In the genomic region with DNA sequence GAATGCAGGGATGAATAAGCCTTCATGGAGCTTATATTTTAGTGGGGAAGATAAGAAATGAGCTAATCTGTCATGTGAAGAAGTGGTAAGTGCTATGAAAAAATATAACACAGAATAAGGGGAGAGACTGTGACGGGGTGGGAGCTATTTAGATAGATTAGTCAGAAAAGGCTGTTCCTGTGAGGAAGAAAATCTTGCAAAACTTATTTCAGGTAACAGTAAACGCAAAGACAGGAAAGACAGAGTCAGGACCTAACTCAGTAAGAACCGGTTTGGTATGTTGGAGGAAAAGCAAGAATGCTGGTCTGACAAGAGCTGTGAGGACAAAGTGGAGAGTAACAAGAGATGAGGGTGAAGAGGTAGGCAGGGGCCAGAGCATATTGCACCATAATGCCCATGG, we compare ENCODE assay signal across 1 cellular context.
TF ChIP-seq lines count a peak whose summit lies in the region.

No MANE protein-coding gene starts in this region.

TF ChIP-seq in endothelial cell of umbilical vein, 7 proteins besides CTCF, POLR2A, EP300 and RAD21:
- TF ChIP-seq JUN (IDR thresholded peaks at IDR 0.05; ENCODE audit: borderline replicate concordance, insufficient read depth, insufficient read length, low read depth): no peak
- no peak for TF ChIP-seq POLR2AphosphoS5 (IDR thresholded peaks at IDR 0.05; ENCODE audit: insufficient read depth, low read depth, low read length)
- no peak for TF ChIP-seq FOS (IDR thresholded peaks at IDR 0.05; ENCODE audit: borderline replicate concordance, insufficient read depth, low read length)
- no peak for TF ChIP-seq MYC (IDR thresholded peaks at IDR 0.05; ENCODE audit: low read depth, low read length)
- no peak for TF ChIP-seq GATA2 (IDR thresholded peaks at IDR 0.05; ENCODE audit: insufficient read depth, insufficient read length, low read depth, low read length)
